2 cellular contexts compared by ENCODE assay signal in genomic region chr18:8933714-8934284, GRCh38.
A peak's percentile ranks its signal among the peaks of the same experiment; 100 is the strongest.
TF ChIP-seq lines count a peak whose summit lies in the region.

No MANE protein-coding gene starts in this region.

TF ChIP-seq in HEK293, 187 proteins besides CTCF, POLR2A, EP300 and RAD21 (continued from another document):
- TF ChIP-seq ZNF248 (tag by site-specific recombination; IDR thresholded peaks at IDR 0.05) = no peak
- TF ChIP-seq ZNF221 (tag by site-specific recombination; IDR thresholded peaks at IDR 0.05; ENCODE audit: borderline replicate concordance) = no peak
- TF ChIP-seq ZNF157 (tag by site-specific recombination; IDR thresholded peaks at IDR 0.05) = no peak
- no peak for TF ChIP-seq HOXC10 (CRISPR knock-in tag; IDR thresholded peaks at IDR 0.05)
- TF ChIP-seq ZBTB48 (tag by site-specific recombination; IDR thresholded peaks at IDR 0.05) = 0 out of 2 replicates have a peak, but pooled peaks have one; percentile 16
- peak; percentile 18; the same call in 1 of the 2 replicates for TF ChIP-seq BCL6B (tag by site-specific recombination; IDR thresholded peaks at IDR 0.05)
- TF ChIP-seq ZNF48 (tag by site-specific recombination; IDR thresholded peaks at IDR 0.05) = no peak
- TF ChIP-seq ZNF311 (tag by site-specific recombination; IDR thresholded peaks at IDR 0.05; ENCODE audit: borderline replicate concordance) = no peak
- TF ChIP-seq ATF2 (tag by site-specific recombination; IDR thresholded peaks at IDR 0.05; ENCODE audit: low read depth) = no peak
- no peak for TF ChIP-seq ZNF449 (tag by site-specific recombination; IDR thresholded peaks at IDR 0.05)
- no peak for TF ChIP-seq ZNF114 (tag by site-specific recombination; IDR thresholded peaks at IDR 0.05)
- TF ChIP-seq ZNF707 (tag by site-specific recombination; IDR thresholded peaks at IDR 0.05) = no peak
- no peak for TF ChIP-seq ZNF37A (tag by site-specific recombination; IDR thresholded peaks at IDR 0.05)
- no peak for TF ChIP-seq ZBTB11 (tag by site-specific recombination; conservative IDR thresholded peaks at IDR 0.05; ENCODE audit: low read depth)

TF ChIP-seq in K562, 482 proteins besides CTCF, POLR2A, EP300 and RAD21 (continued from another document and continues in another):
- TF ChIP-seq ZNF609 (CRISPR knock-in tag; IDR thresholded peaks at IDR 0.05; ENCODE audit: borderline replicate concordance) = no peak
- TF ChIP-seq COPS2 (conservative IDR thresholded peaks at IDR 0.05) = no peak
- no peak for TF ChIP-seq BMI1 (IDR thresholded peaks at IDR 0.05; ENCODE audit: low read length)
- TF ChIP-seq KDM5B (IDR thresholded peaks at IDR 0.05; ENCODE audit: insufficient replicate concordance, low read depth, low read length) = no peak
- TF ChIP-seq HIVEP1 (CRISPR knock-in tag; IDR thresholded peaks at IDR 0.05) = no peak
- peak; percentile 80 for TF ChIP-seq ZNF592 (IDR thresholded peaks at IDR 0.05)
- TF ChIP-seq PYGO2 (tag; IDR thresholded peaks at IDR 0.05) = peak; percentile 76; the same call in 1 of the 2 replicates
- TF ChIP-seq TEAD1 (CRISPR knock-in tag; IDR thresholded peaks at IDR 0.05) = peak in 1 of 2 experiments; percentile 68; a peak in 2 of 4 replicates
- TF ChIP-seq PREB (CRISPR knock-in tag; IDR thresholded peaks at IDR 0.05) = no peak
- no peak for TF ChIP-seq SIX5 (IDR thresholded peaks at IDR 0.05; ENCODE audit: borderline replicate concordance in 1 of 2, insufficient read depth in 1 of 2, low read depth in 1 of 2, low read length in 2 of 2)
- TF ChIP-seq RBM22 (IDR thresholded peaks at IDR 0.05; ENCODE audit: low read depth, low read length, poor library complexity, severe bottlenecking) = no peak
- TF ChIP-seq HOMEZ (CRISPR knock-in tag; IDR thresholded peaks at IDR 0.05) = no peak
- TF ChIP-seq SMAD3 (CRISPR knock-in tag; conservative IDR thresholded peaks at IDR 0.05) = no peak
- no peak for TF ChIP-seq HDAC1 (IDR thresholded peaks at IDR 0.05)
- no peak for TF ChIP-seq SMARCA4 (IDR thresholded peaks at IDR 0.05)
- TF ChIP-seq JUND (IDR thresholded peaks at IDR 0.05; ENCODE audit: borderline replicate concordance, low read depth, low read length) = no peak
- 0 out of 3 replicates have a peak, but pooled peaks have one; percentile 11 for TF ChIP-seq JUND (tag; IDR thresholded peaks at IDR 0.05; ENCODE audit: borderline replicate concordance, low read depth, low read length)
- TF ChIP-seq ETS1 (conservative IDR thresholded peaks at IDR 0.05; ENCODE audit: control insufficient read depth, low read depth, low read length) = no peak
- no peak for TF ChIP-seq NFE2 (IDR thresholded peaks at IDR 0.05; ENCODE audit: low read depth)
- peak; percentile 72; the same call in 1 of the 2 replicates for TF ChIP-seq ZNF583 (CRISPR knock-in tag; IDR thresholded peaks at IDR 0.05)
- no peak for TF ChIP-seq ZNF561 (CRISPR knock-in tag; conservative IDR thresholded peaks at IDR 0.05)
- no peak for TF ChIP-seq CHD2 (IDR thresholded peaks at IDR 0.05; ENCODE audit: low read depth, low read length)
- TF ChIP-seq ZNF311 (CRISPR knock-in tag; IDR thresholded peaks at IDR 0.05) = peak; percentile 70; the same call in 1 of the 2 replicates
- no peak for TF ChIP-seq NR0B1 (IDR thresholded peaks at IDR 0.05; ENCODE audit: partially characterized antibody)
- TF ChIP-seq PRDM10 (IDR thresholded peaks at IDR 0.05; ENCODE audit: partially characterized antibody) = no peak
- TF ChIP-seq TSHZ1 (CRISPR knock-in tag; IDR thresholded peaks at IDR 0.05) = peak; percentile 69; the same call in 1 of the 2 replicates
- TF ChIP-seq CXXC5 (CRISPR knock-in tag; IDR thresholded peaks at IDR 0.05) = peak; percentile 41
- TF ChIP-seq ZNF584 (CRISPR knock-in tag; IDR thresholded peaks at IDR 0.05; ENCODE audit: low read depth) = no peak
